In the genomic region with DNA sequence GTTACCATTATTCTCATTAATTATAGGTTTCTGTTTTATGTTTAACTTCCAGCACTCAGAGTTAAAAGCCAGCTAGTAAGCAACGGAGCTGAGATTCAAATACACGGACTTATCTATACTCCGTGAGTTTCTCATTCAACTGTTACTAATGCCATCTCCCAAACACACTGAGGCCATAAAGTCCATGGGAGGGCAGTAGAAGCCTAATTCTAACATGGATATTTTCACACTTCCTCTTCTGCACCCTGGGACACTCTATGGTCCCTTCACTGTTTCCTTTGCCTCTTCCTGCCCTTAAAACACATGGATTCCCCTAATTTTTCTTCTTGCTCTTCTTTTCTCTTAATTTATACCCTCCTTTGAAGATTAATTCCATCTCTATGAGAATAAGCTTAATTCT, we compare ENCODE assay signal across 1 cellular context.
TF ChIP-seq lines count a peak whose summit lies in the region.

No MANE protein-coding gene starts in this region.

TF ChIP-seq in H1, 55 proteins besides CTCF, POLR2A, EP300 and RAD21 (continued from another document):
- no peak for TF ChIP-seq TEAD4 (IDR thresholded peaks at IDR 0.05; ENCODE audit: low read depth, low read length)
- no peak for TF ChIP-seq BRCA1 (IDR thresholded peaks at IDR 0.05; ENCODE audit: low read depth, low read length)
- no peak for TF ChIP-seq CTBP2 (IDR thresholded peaks at IDR 0.05; ENCODE audit: borderline replicate concordance, insufficient read depth, insufficient read length, low read length)
- TF ChIP-seq, protein P1, sequence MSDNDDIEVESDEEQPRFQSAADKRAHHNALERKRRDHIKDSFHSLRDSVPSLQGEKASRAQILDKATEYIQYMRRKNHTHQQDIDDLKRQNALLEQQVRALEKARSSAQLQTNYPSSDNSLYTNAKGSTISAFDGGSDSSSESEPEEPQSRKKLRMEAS (IDR thresholded peaks at IDR 0.05): no peak
- no peak for TF ChIP-seq BACH1 (IDR thresholded peaks at IDR 0.05; ENCODE audit: low read length)
- TF ChIP-seq CHD1 (IDR thresholded peaks at IDR 0.05; ENCODE audit: low read depth, low read length): no peak
- TF ChIP-seq NANOG (IDR thresholded peaks at IDR 0.05; ENCODE audit: insufficient read depth, low read depth, low read length, poor library complexity, severe bottlenecking): no peak
- TF ChIP-seq HDAC6 (IDR thresholded peaks at IDR 0.05; ENCODE audit: low read depth, low read length): no peak
- TF ChIP-seq EZH2 (IDR thresholded peaks at IDR 0.05; ENCODE audit: low read depth, low read length, severe bottlenecking): no peak
- TF ChIP-seq CBX5 (IDR thresholded peaks at IDR 0.05; ENCODE audit: low read depth, low read length): no peak
- TF ChIP-seq, protein P2, sequence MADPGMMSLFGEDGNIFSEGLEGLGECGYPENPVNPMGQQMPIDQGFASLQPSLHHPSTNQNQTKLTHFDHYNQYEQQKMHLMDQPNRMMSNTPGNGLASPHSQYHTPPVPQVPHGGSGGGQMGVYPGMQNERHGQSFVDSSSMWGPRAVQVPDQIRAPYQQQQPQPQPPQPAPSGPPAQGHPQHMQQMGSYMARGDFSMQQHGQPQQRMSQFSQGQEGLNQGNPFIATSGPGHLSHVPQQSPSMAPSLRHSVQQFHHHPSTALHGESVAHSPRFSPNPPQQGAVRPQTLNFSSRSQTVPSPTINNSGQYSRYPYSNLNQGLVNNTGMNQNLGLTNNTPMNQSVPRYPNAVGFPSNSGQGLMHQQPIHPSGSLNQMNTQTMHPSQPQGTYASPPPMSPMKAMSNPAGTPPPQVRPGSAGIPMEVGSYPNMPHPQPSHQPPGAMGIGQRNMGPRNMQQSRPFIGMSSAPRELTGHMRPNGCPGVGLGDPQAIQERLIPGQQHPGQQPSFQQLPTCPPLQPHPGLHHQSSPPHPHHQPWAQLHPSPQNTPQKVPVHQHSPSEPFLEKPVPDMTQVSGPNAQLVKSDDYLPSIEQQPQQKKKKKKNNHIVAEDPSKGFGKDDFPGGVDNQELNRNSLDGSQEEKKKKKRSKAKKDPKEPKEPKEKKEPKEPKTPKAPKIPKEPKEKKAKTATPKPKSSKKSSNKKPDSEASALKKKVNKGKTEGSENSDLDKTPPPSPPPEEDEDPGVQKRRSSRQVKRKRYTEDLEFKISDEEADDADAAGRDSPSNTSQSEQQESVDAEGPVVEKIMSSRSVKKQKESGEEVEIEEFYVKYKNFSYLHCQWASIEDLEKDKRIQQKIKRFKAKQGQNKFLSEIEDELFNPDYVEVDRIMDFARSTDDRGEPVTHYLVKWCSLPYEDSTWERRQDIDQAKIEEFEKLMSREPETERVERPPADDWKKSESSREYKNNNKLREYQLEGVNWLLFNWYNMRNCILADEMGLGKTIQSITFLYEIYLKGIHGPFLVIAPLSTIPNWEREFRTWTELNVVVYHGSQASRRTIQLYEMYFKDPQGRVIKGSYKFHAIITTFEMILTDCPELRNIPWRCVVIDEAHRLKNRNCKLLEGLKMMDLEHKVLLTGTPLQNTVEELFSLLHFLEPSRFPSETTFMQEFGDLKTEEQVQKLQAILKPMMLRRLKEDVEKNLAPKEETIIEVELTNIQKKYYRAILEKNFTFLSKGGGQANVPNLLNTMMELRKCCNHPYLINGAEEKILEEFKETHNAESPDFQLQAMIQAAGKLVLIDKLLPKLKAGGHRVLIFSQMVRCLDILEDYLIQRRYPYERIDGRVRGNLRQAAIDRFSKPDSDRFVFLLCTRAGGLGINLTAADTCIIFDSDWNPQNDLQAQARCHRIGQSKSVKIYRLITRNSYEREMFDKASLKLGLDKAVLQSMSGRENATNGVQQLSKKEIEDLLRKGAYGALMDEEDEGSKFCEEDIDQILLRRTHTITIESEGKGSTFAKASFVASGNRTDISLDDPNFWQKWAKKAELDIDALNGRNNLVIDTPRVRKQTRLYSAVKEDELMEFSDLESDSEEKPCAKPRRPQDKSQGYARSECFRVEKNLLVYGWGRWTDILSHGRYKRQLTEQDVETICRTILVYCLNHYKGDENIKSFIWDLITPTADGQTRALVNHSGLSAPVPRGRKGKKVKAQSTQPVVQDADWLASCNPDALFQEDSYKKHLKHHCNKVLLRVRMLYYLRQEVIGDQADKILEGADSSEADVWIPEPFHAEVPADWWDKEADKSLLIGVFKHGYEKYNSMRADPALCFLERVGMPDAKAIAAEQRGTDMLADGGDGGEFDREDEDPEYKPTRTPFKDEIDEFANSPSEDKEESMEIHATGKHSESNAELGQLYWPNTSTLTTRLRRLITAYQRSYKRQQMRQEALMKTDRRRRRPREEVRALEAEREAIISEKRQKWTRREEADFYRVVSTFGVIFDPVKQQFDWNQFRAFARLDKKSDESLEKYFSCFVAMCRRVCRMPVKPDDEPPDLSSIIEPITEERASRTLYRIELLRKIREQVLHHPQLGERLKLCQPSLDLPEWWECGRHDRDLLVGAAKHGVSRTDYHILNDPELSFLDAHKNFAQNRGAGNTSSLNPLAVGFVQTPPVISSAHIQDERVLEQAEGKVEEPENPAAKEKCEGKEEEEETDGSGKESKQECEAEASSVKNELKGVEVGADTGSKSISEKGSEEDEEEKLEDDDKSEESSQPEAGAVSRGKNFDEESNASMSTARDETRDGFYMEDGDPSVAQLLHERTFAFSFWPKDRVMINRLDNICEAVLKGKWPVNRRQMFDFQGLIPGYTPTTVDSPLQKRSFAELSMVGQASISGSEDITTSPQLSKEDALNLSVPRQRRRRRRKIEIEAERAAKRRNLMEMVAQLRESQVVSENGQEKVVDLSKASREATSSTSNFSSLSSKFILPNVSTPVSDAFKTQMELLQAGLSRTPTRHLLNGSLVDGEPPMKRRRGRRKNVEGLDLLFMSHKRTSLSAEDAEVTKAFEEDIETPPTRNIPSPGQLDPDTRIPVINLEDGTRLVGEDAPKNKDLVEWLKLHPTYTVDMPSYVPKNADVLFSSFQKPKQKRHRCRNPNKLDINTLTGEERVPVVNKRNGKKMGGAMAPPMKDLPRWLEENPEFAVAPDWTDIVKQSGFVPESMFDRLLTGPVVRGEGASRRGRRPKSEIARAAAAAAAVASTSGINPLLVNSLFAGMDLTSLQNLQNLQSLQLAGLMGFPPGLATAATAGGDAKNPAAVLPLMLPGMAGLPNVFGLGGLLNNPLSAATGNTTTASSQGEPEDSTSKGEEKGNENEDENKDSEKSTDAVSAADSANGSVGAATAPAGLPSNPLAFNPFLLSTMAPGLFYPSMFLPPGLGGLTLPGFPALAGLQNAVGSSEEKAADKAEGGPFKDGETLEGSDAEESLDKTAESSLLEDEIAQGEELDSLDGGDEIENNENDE (IDR thresholded peaks at IDR 0.05; ENCODE audit: insufficient replicate concordance, low read length): no peak
